In the genomic region with DNA sequence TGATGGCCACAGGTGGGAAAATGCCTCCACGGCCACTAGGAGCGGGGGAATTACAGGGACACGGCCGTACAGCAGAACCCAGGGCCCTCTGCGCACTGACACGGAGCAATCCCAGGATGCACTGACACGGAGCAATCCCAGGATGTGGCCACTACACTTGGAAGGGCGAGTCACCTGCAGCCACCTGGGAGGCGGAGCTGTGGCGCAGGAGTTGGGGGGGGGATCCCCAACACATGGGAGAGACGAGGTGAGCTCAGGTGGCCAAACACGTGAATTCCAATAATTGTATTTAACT, we compare ENCODE assay signal across 1 cellular context.
TF ChIP-seq lines count a peak whose summit lies in the region.

No MANE protein-coding gene starts in this region.

TF ChIP-seq in HepG2, 621 proteins besides CTCF, POLR2A, EP300 and RAD21:
- TF ChIP-seq KDM5B (CRISPR knock-in tag; IDR thresholded peaks at IDR 0.05; ENCODE audit: borderline replicate concordance) (no peak), AGO2 (optimal IDR thresholded peaks at IDR 0.05; ENCODE audit: low read depth, low read length) (peak; percentile 7)
